ENCODE assay signal across 8 cellular contexts in the genomic region with DNA sequence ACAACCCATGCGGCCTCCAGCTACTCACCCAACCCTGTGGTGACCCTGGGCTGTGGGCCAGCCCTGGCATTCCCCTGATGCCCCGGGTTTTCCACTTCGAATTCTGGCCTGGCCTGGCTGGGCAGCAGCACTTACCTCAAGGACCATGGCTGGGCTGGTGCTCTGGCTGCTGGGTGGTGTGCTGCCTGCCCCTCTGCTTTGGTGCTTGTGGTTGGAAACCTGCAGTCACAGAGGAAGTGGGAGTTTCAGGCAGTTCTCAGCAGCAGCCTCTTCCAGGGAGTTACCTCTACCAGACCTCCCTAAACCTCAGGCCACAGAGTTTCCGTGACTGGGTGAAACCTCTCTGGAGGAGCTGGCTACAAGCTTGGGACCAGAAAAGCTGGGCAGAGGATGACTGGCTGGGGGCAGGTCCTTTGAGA. TPM values are rescaled to one million over a fixed set of nuclear protein-coding genes. Genes with fewer than 3 reads are reported as not detected.
A peak's percentile ranks its signal among the peaks of the same experiment; 100 is the strongest.
DNase-seq lines count a peak whose midpoint lies in the region; ATAC-seq lines count a peak whose summit lies in the region.

CXCR3 (minus strand) TSS at position 209 of the 419 bp plus-strand sequence; CDS start at position 147, 62 bp downstream.

- peaks cover 82% of the 10 kb centered on the region for H3K4me1 Mint-ChIP-seq in activated CD4-positive, alpha-beta T cell treated with anti-CD3 and anti-CD28 coated beads, Interleukin-2, amount 10 ng/mL, durations not matched to agents 7 days and 5 days
- peaks cover 48 to 74% of the 10 kb centered on the region in 2 donors for H3K4me1 Mint-ChIP-seq in stimulated activated naive B cell treated with anti-CD40 and anti-IgM and Interleukin-4, amounts not matched to agents 10 μg/mL and 1 μg/mL and 100 μg/mL, for 72 hours

- peak within 1 kb of the TSS; percentile 91 for H3K27ac Mint-ChIP-seq in activated CD4-positive, alpha-beta T cell treated with anti-CD3 and anti-CD28 coated beads, Interleukin-2, amount 10 ng/mL, durations not matched to agents 7 days and 5 days
- peak within 1 kb of the TSS; percentile 92 for H3K27ac Mint-ChIP-seq in stimulated activated naive B cell treated with anti-CD40 and anti-IgM and Interleukin-4, amounts not matched to agents 10 μg/mL and 1 μg/mL and 100 μg/mL, for 72 hours

- CTCF ChIA-PET in activated CD4-positive, alpha-beta T cell treated with anti-CD3 and anti-CD28 coated beads, Interleukin-2, amount 10 ng/mL, durations not matched to agents 7 days and 5 days (lab: Charles Lee) = interaction anchor here (0.9 to 1.9 kb wide), 3 partner anchors 18 to 32 kb away, joined by 4 to 8 read pairs (median 5); no protein-coding TSS in a partner anchor

- peaks cover 50% of the 10 kb centered on the region for H3K36me3 Mint-ChIP-seq in activated CD4-positive, alpha-beta T cell treated with anti-CD3 and anti-CD28 coated beads, Interleukin-2, amount 10 ng/mL, durations not matched to agents 7 days and 5 days (ENCODE audit: low read depth)
- H3K36me3 Mint-ChIP-seq in stimulated activated naive B cell treated with anti-CD40 and anti-IgM and Interleukin-4, amounts not matched to agents 10 μg/mL and 1 μg/mL and 100 μg/mL, for 72 hours = peaks cover 24 to 42% of the 10 kb centered on the region in 2 donors

- no peaks in the 10 kb centered on the region for H3K27me3 Mint-ChIP-seq in activated CD4-positive, alpha-beta T cell treated with anti-CD3 and anti-CD28 coated beads, Interleukin-2, amount 10 ng/mL, durations not matched to agents 7 days and 5 days
- no peaks in the 10 kb centered on the region for H3K27me3 Mint-ChIP-seq in stimulated activated naive B cell treated with anti-CD40 and anti-IgM and Interleukin-4, amounts not matched to agents 10 μg/mL and 1 μg/mL and 100 μg/mL, for 72 hours

- DNase-seq in activated CD4-positive, alpha-beta T cell treated with anti-CD3 and anti-CD28 coated beads, Interleukin-2, amount 10 ng/mL, durations not matched to agents 7 days and 5 days = peak; percentile 75
- DNase-seq in glomerular visceral epithelial cell (ENCODE audit: extremely low spot score) (peak; percentile 74), NCI-H1092 treated with DMSO at 0.1 percent for 48 hours (lab: John Stamatoyannopoulos, UW) (no peak), DMS79 treated with DMSO at 0.1 percent for 48 hours (lab: John Stamatoyannopoulos, UW) (no peak), NCI-H524 treated with DMSO at 0.1 percent for 48 hours (lab: John Stamatoyannopoulos, UW) (no peak)
- DNase-seq in stimulated activated naive B cell treated with anti-CD40 and anti-IgM and Interleukin-4, amounts not matched to agents 10 μg/mL and 1 μg/mL and 100 μg/mL, for 72 hours = peak; percentile 81

- POLR2A ChIA-PET in activated CD4-positive, alpha-beta T cell treated with anti-CD3 and anti-CD28 coated beads, Interleukin-2, amount 10 ng/mL, durations not matched to agents 7 days and 5 days (lab: Charles Lee) = interaction anchor here (1.3 kb wide), 1 partner anchor 86 kb away, joined by 8 read pairs; the partner anchor contains the start of gene OGT

- H3K4me3 Mint-ChIP-seq in activated CD4-positive, alpha-beta T cell treated with anti-CD3 and anti-CD28 coated beads, Interleukin-2, amount 10 ng/mL, durations not matched to agents 7 days and 5 days = peak within 1 kb of the TSS; percentile 92
- H3K4me3 Mint-ChIP-seq in stimulated activated naive B cell treated with anti-CD40 and anti-IgM and Interleukin-4, amounts not matched to agents 10 μg/mL and 1 μg/mL and 100 μg/mL, for 72 hours = peak within 1 kb of the TSS; percentile 68 to 71

- ATAC-seq in GM19463 (IDR thresholded peaks at IDR 0.05; ENCODE audit: unreplicated experiment) (peak; percentile 62), HG03521 (IDR thresholded peaks at IDR 0.05; ENCODE audit: unreplicated experiment) (peak; percentile 33)
- ATAC-seq in stimulated activated naive B cell treated with anti-CD40 and anti-IgM and Interleukin-4, amounts not matched to agents 10 μg/mL and 1 μg/mL and 100 μg/mL, for 72 hours (replicated peaks) = peak; percentile 79 to 80

- H3K9me3 Mint-ChIP-seq in activated CD4-positive, alpha-beta T cell treated with anti-CD3 and anti-CD28 coated beads, Interleukin-2, amount 10 ng/mL, durations not matched to agents 7 days and 5 days = no peaks in the 10 kb centered on the region
- peaks cover 3% of the 10 kb centered on the region in 2 donors for H3K9me3 Mint-ChIP-seq in stimulated activated naive B cell treated with anti-CD40 and anti-IgM and Interleukin-4, amounts not matched to agents 10 μg/mL and 1 μg/mL and 100 μg/mL, for 72 hours

RNA-seq across cellular contexts. Expression of gene CXCR3, which starts in this region (rescaled TPM):
- 10 to 100 TPM; 68.2 to 73.5 TPM for total RNA-seq in activated CD4-positive, alpha-beta T cell treated with anti-CD3 and anti-CD28 coated beads, Interleukin-2, amount 10 ng/mL, durations not matched to agents 7 days and 5 days

Comparison
In these comparisons a context has a peak if more than half of its experiments do, and no peak if none do; other contexts are left out.
1. DNase-seq: peak in activated CD4-positive, alpha-beta T cell treated with anti-CD3 and anti-CD28 coated beads, Interleukin-2, amount 10 ng/mL, durations not matched to agents 7 days and 5 days (single experiment), glomerular visceral epithelial cell (single experiment) and stimulated activated naive B cell treated with anti-CD40 and anti-IgM and Interleukin-4, amounts not matched to agents 10 μg/mL and 1 μg/mL and 100 μg/mL, for 72 hours (single experiment); none in NCI-H1092 treated with DMSO at 0.1 percent for 48 hours (single experiment), DMS79 treated with DMSO at 0.1 percent for 48 hours (single experiment) and NCI-H524 treated with DMSO at 0.1 percent for 48 hours (single experiment).
2. Peak in every context shown above with its lines, with median percentiles within 50 percentile points of each other: ATAC-seq.